Comparison of ENCODE assay signal across 16 cellular contexts in genomic region chr16:90044111-90044551, GRCh38. TPM values are rescaled to one million over a fixed set of nuclear protein-coding genes. Genes with fewer than 3 reads are reported as not detected.
DNase-seq lines count a peak whose midpoint lies in the region; ATAC-seq, FAIRE-seq and TF ChIP-seq lines count a peak whose summit lies in the region.
"Had no signal": no experiment of that assay in that cellular context is flagged by ENCODE, and none has a peak within 500 bp of the region (broad histone marks: within the 10 kb centered on the region; RNA-seq: fewer than 3 reads in every experiment).

No MANE protein-coding gene starts in this region.

- H3K27ac ChIP-seq in osteoblast (ENCODE audit: low read depth, low read length) (no peak overlapping the region), right atrium auricular region (no peak overlapping the region)
- H3K27ac ChIP-seq: coronary artery had no signal

- no peaks in the 10 kb centered on the region for H3K27me3 Mint-ChIP-seq in mesothelial cell of epicardium (ENCODE audit: low read depth)

- no peaks in the 10 kb centered on the region for H3K79me2 ChIP-seq in osteoblast (ENCODE audit: insufficient read depth, low read length)

- peaks cover 15% of the 10 kb centered on the region for H3K4me1 Mint-ChIP-seq in mesothelial cell of epicardium

- H2AFZ ChIP-seq in osteoblast (ENCODE audit: low read length) = no peak overlapping the region

- FAIRE-seq in bronchial epithelial cell (lab: Jason Lieb, UNC) = peak; percentile 97
- FAIRE-seq: H54 had no signal

- no peaks in the 10 kb centered on the region for H4K20me1 ChIP-seq in osteoblast (ENCODE audit: insufficient read depth, low read length)

- H3K27me3 ChIP-seq in bronchial epithelial cell (ENCODE audit: control insufficient read depth, insufficient read depth, low read length) (peaks cover 2% of the 10 kb centered on the region), osteoblast (ENCODE audit: insufficient read depth, low read length) (no peaks in the 10 kb centered on the region), right atrium auricular region (no peaks in the 10 kb centered on the region)

- H3K4me1 ChIP-seq in osteoblast (ENCODE audit: insufficient read depth, low read length) (peaks cover 11% of the 10 kb centered on the region), right atrium auricular region (peaks cover 0 to 15% of the 10 kb centered on the region in 2 donors)

- H3K9me3 ChIP-seq in osteoblast (ENCODE audit: low read depth, low read length) (no peaks in the 10 kb centered on the region), right atrium auricular region (no peaks in the 10 kb centered on the region)

- H3K36me3 ChIP-seq in bronchial epithelial cell (ENCODE audit: control insufficient read depth, insufficient read depth, low read length) (peaks cover 6% of the 10 kb centered on the region), osteoblast (ENCODE audit: insufficient read depth, low read length) (peaks cover 17% of the 10 kb centered on the region), right atrium auricular region (peaks cover 18% of the 10 kb centered on the region)

- H3K4me2 ChIP-seq in osteoblast (ENCODE audit: insufficient read depth, low read length) = no peak overlapping the region

- H3K4me3 Mint-ChIP-seq in mesothelial cell of epicardium = no peak overlapping the region
- H3K4me3 Mint-ChIP-seq: activated CD8-positive, alpha-beta memory T cell treated with anti-CD3 and anti-CD28 coated beads, Interleukin-2, amount 10 ng/mL, durations not matched to agents 7 days and 5 days; activated naive CD8-positive, alpha-beta T cell treated with anti-CD3 and anti-CD28 coated beads for 36 hours; B cell had no signal

- no peak overlapping the region for H3K27ac Mint-ChIP-seq in mesothelial cell of epicardium
- H3K27ac Mint-ChIP-seq: activated CD8-positive, alpha-beta memory T cell treated with anti-CD3 and anti-CD28 coated beads, Interleukin-2, amount 10 ng/mL, durations not matched to agents 7 days and 5 days; activated naive CD8-positive, alpha-beta T cell treated with anti-CD3 and anti-CD28 coated beads for 36 hours; B cell had no signal

- in situ Hi-C loops in Caki2 (cut with HindIII; ENCODE audit: low pct_unique_long_range_greater_than_20kb, low sequenced_read_pairs) = no loop called here

- no peak for ATAC-seq in HG03045 (IDR thresholded peaks at IDR 0.05; ENCODE audit: unreplicated experiment)
- ATAC-seq: activated CD8-positive, alpha-beta memory T cell treated with anti-CD3 and anti-CD28 coated beads, Interleukin-2, amount 10 ng/mL, durations not matched to agents 7 days and 5 days had no signal

- H3K36me3 Mint-ChIP-seq in mesothelial cell of epicardium = peaks cover 5% of the 10 kb centered on the region
- H3K36me3 Mint-ChIP-seq: activated CD8-positive, alpha-beta memory T cell treated with anti-CD3 and anti-CD28 coated beads, Interleukin-2, amount 10 ng/mL, durations not matched to agents 7 days and 5 days had no signal

- TF ChIP-seq CTCF in bronchial epithelial cell (IDR thresholded peaks at IDR 0.05; ENCODE audit: insufficient read depth, low read length, severe bottlenecking) (no peak), osteoblast (IDR thresholded peaks at IDR 0.05; ENCODE audit: extremely low read depth, low read depth, low read length) (no peak), mesothelial cell of epicardium (IDR thresholded peaks at IDR 0.05; ENCODE audit: unreplicated experiment) (no peak), right atrium auricular region (IDR thresholded peaks at IDR 0.05) (no peak)

- H3K4me3 ChIP-seq in bronchial epithelial cell (ENCODE audit: low read depth, low read length) = no peak overlapping the region
- no peak overlapping the region for H3K4me3 ChIP-seq in osteoblast (ENCODE audit: insufficient read depth, low read length)
- no peak overlapping the region for H3K4me3 ChIP-seq in right atrium auricular region
- H3K4me3 ChIP-seq: coronary artery had no signal

- no peaks in the 10 kb centered on the region for H3K9me3 Mint-ChIP-seq in mesothelial cell of epicardium
- H3K9me3 Mint-ChIP-seq: activated naive CD8-positive, alpha-beta T cell treated with anti-CD3 and anti-CD28 coated beads for 36 hours had no signal

- DNase-seq in Caki2 (ENCODE audit: low read depth) = peak; percentile 55
- DNase-seq in LoVo (ENCODE audit: low spot score) = peak; percentile 79
- peak; percentile 92 for DNase-seq in bronchial epithelial cell (ENCODE audit: low read depth)
- peak; percentile 87 for DNase-seq in osteoblast (ENCODE audit: insufficient read length, low spot score, missing footprints)
- DNase-seq in activated naive CD4-positive, alpha-beta T cell (lab: John Stamatoyannopoulos, UW) = no peak
- DNase-seq in mesothelial cell of epicardium (ENCODE audit: low spot score in 2 of 2, unreplicated experiment in 2 of 2) = no peak
- DNase-seq in right atrium auricular region (ENCODE audit: low spot score) = no peak
- DNase-seq: activated CD8-positive, alpha-beta memory T cell treated with anti-CD3 and anti-CD28 coated beads, Interleukin-2, amount 10 ng/mL, durations not matched to agents 7 days and 5 days; activated naive CD8-positive, alpha-beta T cell treated with anti-CD3 and anti-CD28 coated beads for 36 hours; NCI-H1105; stimulated activated CD4-positive, alpha-beta T cell treated with anti-CD3 and anti-CD28 coated beads, Interleukin-1b, Interleukin-23, amount 100 ng/mL, for 48 hours had no signal

RNA-seq across cellular contexts. Expression of gene DBNDD1, which starts 24.9 kb away (rescaled TPM):
- total RNA-seq in Caki2 (2014; rRNA removed; shearing (Covaris generic); ENCODE audit: low replicate concordance) = 0.49 and 2.7 TPM in 2 replicates
- total RNA-seq in bronchial epithelial cell (1.3 and 5.6 TPM in 2 replicates), osteoblast (0.29 and 1.1 TPM in 2 replicates), mesothelial cell of epicardium (10.2 to 11.5 TPM (median 10.7 TPM) in 3 replicates), right atrium auricular region (1 to 10 TPM; 2.9 to 6.2 TPM)
- total RNA-seq: activated CD8-positive, alpha-beta memory T cell treated with anti-CD3 and anti-CD28 coated beads, Interleukin-2, amount 10 ng/mL, durations not matched to agents 7 days and 5 days had no signal

RNA-seq across cellular contexts. Expression of gene PRDM7, which starts 33.0 kb away (rescaled TPM):
- not detected in 2 replicates for total RNA-seq in Caki2 (2014; rRNA removed; shearing (Covaris generic); ENCODE audit: low replicate concordance)
- total RNA-seq in bronchial epithelial cell = not detected in 2 replicates
- not detected in 2 replicates for total RNA-seq in osteoblast
- total RNA-seq in mesothelial cell of epicardium = not detected in 3 replicates
- not detected for total RNA-seq in right atrium auricular region
- total RNA-seq: activated CD8-positive, alpha-beta memory T cell treated with anti-CD3 and anti-CD28 coated beads, Interleukin-2, amount 10 ng/mL, durations not matched to agents 7 days and 5 days; activated naive CD8-positive, alpha-beta T cell treated with anti-CD3 and anti-CD28 coated beads for 36 hours; B cell; pulmonary artery endothelial cell had no signal

Comparison
In these comparisons a context has a peak if more than half of its experiments do, and no peak if none do; other contexts are left out.
1. DNase-seq: peak in Caki2 (single experiment), LoVo (single experiment), bronchial epithelial cell (single experiment) and osteoblast (single experiment); none in activated naive CD4-positive, alpha-beta T cell (0 of 4), mesothelial cell of epicardium (0 of 2) and right atrium auricular region (single experiment).